In genomic region chr9:108575286-108575685, GRCh38 we compare ENCODE assay signal across 23 cellular contexts.
DNase-seq lines count a peak whose midpoint lies in the region; ATAC-seq and TF ChIP-seq lines count a peak whose summit lies in the region.
"Had no signal": no experiment of that assay in that cellular context is flagged by ENCODE, and none has a peak within 500 bp of the region (broad histone marks: within the 10 kb centered on the region; RNA-seq: fewer than 3 reads in every experiment).

No MANE protein-coding gene starts in this region.

- dilution Hi-C loops in mammary epithelial cell (cut with HindIII; ENCODE audit: low sequenced_read_pairs) = no loop called here

- no TSS peak for BruUV-seq in MCF 10A (replicated peaks; lab: Mats Ljungman, UMichigan)
- no TSS peak for BruUV-seq in mammary epithelial cell (replicated peaks; lab: Mats Ljungman, UMichigan)

- peaks cover 20% of the 10 kb centered on the region for H3K27me3 Mint-ChIP-seq in MCF 10A (ENCODE audit: insufficient read depth, unreplicated experiment)
- H3K27me3 Mint-ChIP-seq: CD4-positive, CD25-positive, alpha-beta regulatory T cell; CD8-positive, alpha-beta memory T cell had no signal

- no peaks in the 10 kb centered on the region for H3K36me3 Mint-ChIP-seq in MCF 10A (ENCODE audit: insufficient read depth, unreplicated experiment)
- H3K36me3 Mint-ChIP-seq: CD4-positive, alpha-beta memory T cell; CD4-positive, CD25-positive, alpha-beta regulatory T cell; CD8-positive, alpha-beta memory T cell had no signal

- intact Hi-C loops in MCF 10A (cut with micrococcal nuclease) (no loop called here), mammary epithelial cell (cut with micrococcal nuclease) (no loop called here), Right ventricle myocardium inferior (cut with DNase I) (no loop called here)

- ATAC-seq in Right ventricle myocardium inferior = no peak
- ATAC-seq: GM12878 had no signal

- TF ChIP-seq CTCF in MCF 10A (IDR thresholded peaks at IDR 0.05; ENCODE audit: unreplicated experiment) = no peak
- TF ChIP-seq CTCF in mammary epithelial cell (conservative IDR thresholded peaks at IDR 0.05 in 1 of 2, IDR thresholded peaks at IDR 0.05 in 1 of 2; ENCODE audit: extremely low read depth in 1 of 2, insufficient read depth in 1 of 2, low read depth in 1 of 2, low read length in 2 of 2) = no peak

- H2AFZ ChIP-seq in mammary epithelial cell (ENCODE audit: low read depth, low read length) = no peak overlapping the region

- POLR2A ChIA-PET in MCF 10A (lab: Yijun Ruan, JAX) = interaction anchor here (0.6 to 1.1 kb wide), 2 partner anchors 67 to 1337 kb away, joined by 3 to 5 read pairs; no protein-coding TSS in a partner anchor

- no peak overlapping the region for H3K27ac ChIP-seq in mammary epithelial cell (ENCODE audit: insufficient read depth, low read depth, low read length)
- H3K27ac ChIP-seq: BLaER1 had no signal

- no peak overlapping the region for H3K9ac ChIP-seq in mammary epithelial cell (ENCODE audit: insufficient read depth, low read length)
- H3K9ac ChIP-seq: BLaER1 had no signal

- H3K4me2 ChIP-seq in mammary epithelial cell (ENCODE audit: insufficient read depth, low read depth, low read length) = no peak overlapping the region
- H3K4me2 ChIP-seq: BLaER1 had no signal

- no peaks in the 10 kb centered on the region for H3K9me3 ChIP-seq in mammary epithelial cell (replicated peaks; ENCODE audit: insufficient read depth, low read length)
- H3K9me3 ChIP-seq: BE2C, BLaER1 had no signal

- in situ Hi-C loops in mammary epithelial cell (cut with MboI; ENCODE audit: low sequenced_read_pairs in 2 of 2) = no loop called here

- no peaks in the 10 kb centered on the region for H3K36me3 ChIP-seq in mammary epithelial cell (ENCODE audit: insufficient read depth, low read length)
- H3K36me3 ChIP-seq: BE2C, BLaER1 had no signal

- H3K27me3 ChIP-seq in mammary epithelial cell (ENCODE audit: insufficient read depth, low read length) = no peaks in the 10 kb centered on the region
- H3K27me3 ChIP-seq: BLaER1 had no signal

- no peaks in the 10 kb centered on the region for H3K79me2 ChIP-seq in mammary epithelial cell (ENCODE audit: insufficient read depth, low read length)

- H3K4me1 Mint-ChIP-seq in MCF 10A (ENCODE audit: insufficient read depth, unreplicated experiment) = peaks cover 22% of the 10 kb centered on the region
- H3K4me1 Mint-ChIP-seq: CD4-positive, alpha-beta memory T cell; CD4-positive, CD25-positive, alpha-beta regulatory T cell; CD8-positive, alpha-beta memory T cell had no signal

- H3K4me3 ChIP-seq in mammary epithelial cell (replicated peaks in 1 of 3; ENCODE audit: insufficient read depth in 1 of 3, low read depth in 2 of 3, low read length in 3 of 3) = no peak overlapping the region
- H3K4me3 ChIP-seq: BLaER1, GM12878 had no signal

- CTCF ChIA-PET in MCF 10A (lab: Yijun Ruan, JAX) = interaction anchor here (1.2 kb wide), 1 partner anchor 187 kb away, joined by 3 read pairs; no protein-coding TSS in a partner anchor
- CTCF ChIA-PET in mammary epithelial cell (lab: Charles Lee; ENCODE audit: low non-redundant PET) = no interaction called here

- H3K4me1 ChIP-seq in mammary epithelial cell (ENCODE audit: insufficient read depth, low read length) = peaks cover 12% of the 10 kb centered on the region
- H3K4me1 ChIP-seq: BE2C had no signal

- no peaks in the 10 kb centered on the region for H4K20me1 ChIP-seq in mammary epithelial cell (ENCODE audit: insufficient read depth, low read length)
- H4K20me1 ChIP-seq: BLaER1 had no signal

- WGBS in mammary epithelial cell (ENCODE audit: low coverage, missing lambda C conversion rate) = 10% methylated on average over 1 of the region's 1 CpG

- no peak overlapping the region for H3K4me3 Mint-ChIP-seq in MCF 10A (ENCODE audit: unreplicated experiment)
- H3K4me3 Mint-ChIP-seq: CD14-positive monocyte; CD4-positive, alpha-beta memory T cell; CD4-positive, CD25-positive, alpha-beta regulatory T cell; CD8-positive, alpha-beta memory T cell had no signal

- H3K27ac Mint-ChIP-seq in MCF 10A (ENCODE audit: low read depth, unreplicated experiment) = peak overlapping the region; percentile 40
- H3K27ac Mint-ChIP-seq: CD14-positive monocyte; CD4-positive, alpha-beta memory T cell; CD4-positive, CD25-positive, alpha-beta regulatory T cell; CD8-positive, alpha-beta memory T cell had no signal

- DNase-seq in MCF 10A (ENCODE audit: unreplicated experiment) = no peak
- no peak for DNase-seq in mammary epithelial cell
- peak; percentile 18 for DNase-seq in NCI-H69 (lab: John Stamatoyannopoulos, UW)
- no peak for DNase-seq in Right ventricle myocardium inferior (ENCODE audit: missing footprints)
- DNase-seq in GM19240 (ENCODE audit: insufficient read length, low spot score) = no peak
- DNase-seq: 8988T; ACHN; BE2C; C1 segment of cervical spinal cord; CD4-positive, alpha-beta memory T cell; CD4-positive, CD25-positive, alpha-beta regulatory T cell; CD8-positive, alpha-beta memory T cell; COR-L47; DMS 273 treated with DMSO at 0.1 percent for 48 hours; DMS153; DMS53; DMS79; DND-41; EL; GDM1 had no signal

- no peaks in the 10 kb centered on the region for H3K9me3 Mint-ChIP-seq in MCF 10A (ENCODE audit: unreplicated experiment)
- H3K9me3 Mint-ChIP-seq: CD14-positive monocyte had no signal
